Comparison of ENCODE assay signal across 33 cellular contexts in the genomic region with DNA sequence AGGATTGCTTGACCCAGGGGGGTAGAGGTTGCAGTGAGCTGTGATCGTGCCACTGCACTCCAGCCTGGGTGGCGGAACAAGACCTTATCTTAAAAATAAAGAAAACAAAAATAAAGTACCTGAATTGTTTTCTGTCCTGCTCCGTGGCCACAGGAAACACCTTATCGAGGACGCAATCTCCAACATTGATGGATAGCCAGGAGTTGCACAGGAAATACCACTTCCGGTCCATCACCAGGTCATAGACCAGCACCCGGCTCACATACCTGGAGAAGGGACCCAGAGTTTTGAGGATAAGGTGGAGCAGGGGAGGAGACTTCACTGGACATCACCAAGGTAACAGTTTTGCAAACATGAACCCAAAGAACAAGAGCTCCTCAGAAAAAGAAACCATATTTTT.
"Had no signal": no experiment of that assay in that cellular context is flagged by ENCODE, and none has a peak within 500 bp of the region (broad histone marks: within the 10 kb centered on the region; RNA-seq: fewer than 3 reads in every experiment).

No MANE protein-coding gene starts in this region.

- H3K4me3 ChIP-seq: adrenal gland, body of pancreas, breast epithelium had no signal

- FAIRE-seq: astrocyte, TTC549 had no signal

- ATAC-seq: activated CD8-positive, alpha-beta T cell treated with anti-CD3 and anti-CD28 coated beads for 36 hours; activated naive CD4-positive, alpha-beta T cell treated with anti-CD3 and anti-CD28 coated beads, Interleukin-2, amount 50 U/mL, for 72 hours; activated T-cell treated with anti-CD3 and anti-CD28 coated beads, Interleukin-2, amount 50 U/mL, for 4 hours; activated T-cell treated with anti-CD3 and anti-CD28 coated beads, Interleukin-2, amount 50 U/mL, for 72 hours; activated T-helper 17 cell treated with anti-CD3 and anti-CD28 coated beads, Interleukin-2, amount 50 U/mL, for 72 hours; body of pancreas had no signal

- H3K9me3 ChIP-seq: adrenal gland, body of pancreas, breast epithelium had no signal

- H3K4me1 ChIP-seq: adrenal gland, body of pancreas, breast epithelium had no signal

- H3K27me3 ChIP-seq: adrenal gland, body of pancreas, breast epithelium had no signal

- H3K36me3 ChIP-seq: adrenal gland, brain microvascular endothelial cell, breast epithelium had no signal

- H3K27ac ChIP-seq: adrenal gland, body of pancreas, brain microvascular endothelial cell, breast epithelium, VCaP had no signal

- DNase-seq: activated B cell treated with CpG ODN at 0.5 μM for 24 hours; activated CD4-positive, alpha-beta memory T cell treated with anti-CD3 and anti-CD28 coated beads for 36 hours; activated CD4-positive, alpha-beta T cell treated with anti-CD3 and anti-CD28 coated beads for 4 hours; activated CD4-positive, alpha-beta T cell treated with anti-CD3 and anti-CD28 coated beads, Interleukin-2, amount 10 ng/mL, durations not matched to agents 24 days and 14 days; activated CD4-positive, alpha-beta T cell treated with anti-CD3 and anti-CD28 coated beads, Interleukin-2, amount 50 U/mL, for 1 hour; activated CD4-positive, alpha-beta T cell treated with anti-CD3 and anti-CD28 coated beads, Interleukin-2, amount 50 U/mL, for 4 hours; activated CD4-positive, CD25-positive, alpha-beta regulatory T cell treated with anti-CD3 and anti-CD28 coated beads, Interleukin-2, amount 50 U/mL, for 72 hours; activated CD8-positive, alpha-beta memory T cell treated with anti-CD3 and anti-CD28 coated beads, Interleukin-2, amount 50 U/mL, for 4 hours; activated CD8-positive, alpha-beta T cell treated with anti-CD3 and anti-CD28 coated beads for 36 hours; activated effector memory CD4-positive, alpha-beta T cell treated with anti-CD3 and anti-CD28 coated beads, Interleukin-2, amount 50 U/mL, for 16 hours; activated gamma-delta T cell treated with Interleukin-2 at 50 U/mL for 16 hours; activated naive CD4-positive, alpha-beta T cell; activated naive CD4-positive, alpha-beta T cell treated with anti-CD3 and anti-CD28 coated beads for 36 hours; activated naive CD4-positive, alpha-beta T cell treated with anti-CD3 and anti-CD28 coated beads, Interleukin-2, amount 50 U/mL, for 16 hours; activated naive CD8-positive, alpha-beta T cell treated with anti-CD3 and anti-CD28 coated beads for 36 hours; activated T-cell treated with anti-CD3 and anti-CD28 coated beads for 4 hours; activated T-cell treated with anti-CD3 and anti-CD28 coated beads, Interleukin-2, amount 50 U/mL, for 1 hour; activated T-cell treated with anti-CD3 and anti-CD28 coated beads, Interleukin-2, amount 50 U/mL, for 4 hours; activated T-cell treated with anti-CD3 and anti-CD28 coated beads, Interleukin-2, amount 50 U/mL, for 72 hours; adrenal gland; amniotic stem cell; aorta; body of pancreas; brain microvascular endothelial cell; central memory CD4-positive, alpha-beta T cell; T-helper 2 cell; T-helper 9 cell had no signal
